ENCODE assay signal across 9 cellular contexts in the genomic region with DNA sequence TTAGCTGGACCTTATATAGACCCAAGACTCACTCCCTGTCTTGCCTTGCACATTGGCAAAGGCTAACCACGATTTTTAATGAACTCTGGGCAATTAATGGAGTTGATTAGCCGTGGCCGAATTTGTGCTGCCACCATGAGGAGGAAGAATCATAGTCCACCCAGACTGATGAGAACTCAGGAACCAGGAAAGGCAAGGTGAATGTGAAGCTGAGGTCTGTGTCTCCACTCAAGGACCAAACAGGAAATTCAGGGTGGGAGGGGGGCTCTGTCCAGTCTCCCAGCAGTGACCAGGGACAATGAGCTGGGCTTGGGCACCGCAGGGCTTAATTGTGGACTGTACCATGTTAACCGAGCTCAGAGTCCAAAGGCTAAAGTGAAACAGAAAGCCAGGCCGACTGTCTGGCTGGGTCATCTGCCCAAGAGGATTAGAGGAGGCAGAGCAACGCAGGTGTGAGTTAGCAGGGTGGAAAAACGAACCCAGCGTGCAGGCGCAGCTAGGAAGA.
DNase-seq lines count a peak whose midpoint lies in the region; ATAC-seq and TF ChIP-seq lines count a peak whose summit lies in the region.
"Had no signal": no experiment of that assay in that cellular context is flagged by ENCODE, and none has a peak within 500 bp of the region (broad histone marks: within the 10 kb centered on the region; RNA-seq: fewer than 3 reads in every experiment).

No MANE protein-coding gene starts in this region.

- ATAC-seq in HG03354 (IDR thresholded peaks at IDR 0.05; ENCODE audit: poor library complexity, severe bottlenecking, unreplicated experiment), result peak; percentile 82
- no peak for ATAC-seq in activated T-cell treated with anti-CD3 and anti-CD28 coated beads, Interleukin-2, amount 50 U/mL, for 4 hours
- ATAC-seq: stimulated activated naive CD8-positive, alpha-beta T cell treated with anti-CD3 and anti-CD28 coated beads, Interleukin-15, Interleukin-2, amounts not matched to agents 100 U/mL and 50 U/mL, for 24 hours had no signal

- peaks cover 6% of the 10 kb centered on the region for H3K27me3 Mint-ChIP-seq in activated T-cell treated with anti-CD3 and anti-CD28 coated beads, Interleukin-2, amount 50 U/mL, for 4 hours (ENCODE audit: low read depth)

- no peak overlapping the region for H2BK5ac ChIP-seq in mesendoderm (ENCODE audit: low read length)

- no peak overlapping the region for H3K4me2 ChIP-seq in mesendoderm (ENCODE audit: low read length)

- H2AK5ac ChIP-seq in mesendoderm (ENCODE audit: low read length), result no peak overlapping the region

- DNase-seq in AG09319 (ENCODE audit: extremely low read depth, low read depth) (no peak), T47D (ENCODE audit: low read depth in 1 of 2, low spot score in 1 of 2) (peak; percentile 12 to 58), mesendoderm (no peak), D341Med (ENCODE audit: low spot score) (no peak), T-helper 1 cell (no peak)
- no peak for DNase-seq in central memory CD4-positive, alpha-beta T cell
- no peak for DNase-seq in activated T-cell treated with anti-CD3 and anti-CD28 coated beads, Interleukin-2, amount 50 U/mL, for 4 hours
- DNase-seq: stimulated activated naive CD8-positive, alpha-beta T cell treated with anti-CD3 and anti-CD28 coated beads, Interleukin-15, Interleukin-2, amounts not matched to agents 100 U/mL and 50 U/mL, for 24 hours had no signal

- H3K18ac ChIP-seq in mesendoderm (ENCODE audit: low read length), result no peak overlapping the region

- H2BK120ac ChIP-seq in mesendoderm (ENCODE audit: low read depth, low read length), result no peak overlapping the region

- H3K36me3 ChIP-seq in mesendoderm (ENCODE audit: control insufficient read depth, insufficient read depth, low read length), result no peaks in the 10 kb centered on the region

- H3K79me2 ChIP-seq in mesendoderm (ENCODE audit: control insufficient read depth, insufficient read depth, low read length), result no peaks in the 10 kb centered on the region

- no peaks in the 10 kb centered on the region for H3K79me1 ChIP-seq in mesendoderm (ENCODE audit: low read length)

- no peaks in the 10 kb centered on the region for H3K4me1 ChIP-seq in mesendoderm (ENCODE audit: control insufficient read depth, low read depth, low read length)

- in situ Hi-C loops in T47D (cut with HindIII; ENCODE audit: low pct_unique_long_range_greater_than_20kb, low sequenced_read_pairs), result no loop called here

- H3K9me3 Mint-ChIP-seq in activated T-cell treated with anti-CD3 and anti-CD28 coated beads, Interleukin-2, amount 50 U/mL, for 4 hours, result no peaks in the 10 kb centered on the region

- H3K23ac ChIP-seq in mesendoderm (ENCODE audit: low read length), result no peak overlapping the region

- no peaks in the 10 kb centered on the region for H3K27me3 ChIP-seq in mesendoderm (ENCODE audit: insufficient read depth, low read length, poor library complexity)

- H2BK15ac ChIP-seq in mesendoderm (replicated peaks; ENCODE audit: low read depth), result no peak overlapping the region

- no peak overlapping the region for H3K56ac ChIP-seq in mesendoderm (ENCODE audit: low read length)

- H3K4me3 Mint-ChIP-seq in activated T-cell treated with anti-CD3 and anti-CD28 coated beads, Interleukin-2, amount 50 U/mL, for 4 hours, result no peak overlapping the region

- WGBS in mesendoderm (ENCODE audit: extremely low coverage, insufficient coverage, low lambda C conversion rate), result no CpG with 5 or more reads among the region's 10 CpGs

- peak; percentile 32 for TF ChIP-seq CTCF in AG09319 (IDR thresholded peaks at IDR 0.05; ENCODE audit: low read depth, low read length)

- no peaks in the 10 kb centered on the region for H3K4me1 Mint-ChIP-seq in activated T-cell treated with anti-CD3 and anti-CD28 coated beads, Interleukin-2, amount 50 U/mL, for 4 hours (ENCODE audit: low read depth)

- H3K36me3 Mint-ChIP-seq in activated T-cell treated with anti-CD3 and anti-CD28 coated beads, Interleukin-2, amount 50 U/mL, for 4 hours (ENCODE audit: insufficient read depth), result no peaks in the 10 kb centered on the region

- no peak overlapping the region for H3K4me3 ChIP-seq in mesendoderm (ENCODE audit: low read length)

- no peak overlapping the region for H3K9ac ChIP-seq in mesendoderm (ENCODE audit: low read length)

- H3K27ac ChIP-seq in mesendoderm (ENCODE audit: low read depth, low read length), result no peak overlapping the region

- H4K8ac ChIP-seq in mesendoderm (ENCODE audit: low read depth, low read length), result no peak overlapping the region

- H4K5ac ChIP-seq in mesendoderm (ENCODE audit: low read length), result no peak overlapping the region

- peak overlapping the region; percentile 0 for H3K4ac ChIP-seq in mesendoderm (ENCODE audit: low read depth, low read length)

Comparison
In these comparisons a context has a peak if more than half of its experiments do, and no peak if none do; other contexts are left out.
1. DNase-seq: peak in T47D (2 of 2); none in AG09319 (single experiment), mesendoderm (single experiment), central memory CD4-positive, alpha-beta T cell (single experiment), D341Med (single experiment), activated T-cell treated with anti-CD3 and anti-CD28 coated beads, Interleukin-2, amount 50 U/mL, for 4 hours (single experiment) and T-helper 1 cell (0 of 5).